8 cellular contexts compared by ENCODE assay signal in the genomic region with DNA sequence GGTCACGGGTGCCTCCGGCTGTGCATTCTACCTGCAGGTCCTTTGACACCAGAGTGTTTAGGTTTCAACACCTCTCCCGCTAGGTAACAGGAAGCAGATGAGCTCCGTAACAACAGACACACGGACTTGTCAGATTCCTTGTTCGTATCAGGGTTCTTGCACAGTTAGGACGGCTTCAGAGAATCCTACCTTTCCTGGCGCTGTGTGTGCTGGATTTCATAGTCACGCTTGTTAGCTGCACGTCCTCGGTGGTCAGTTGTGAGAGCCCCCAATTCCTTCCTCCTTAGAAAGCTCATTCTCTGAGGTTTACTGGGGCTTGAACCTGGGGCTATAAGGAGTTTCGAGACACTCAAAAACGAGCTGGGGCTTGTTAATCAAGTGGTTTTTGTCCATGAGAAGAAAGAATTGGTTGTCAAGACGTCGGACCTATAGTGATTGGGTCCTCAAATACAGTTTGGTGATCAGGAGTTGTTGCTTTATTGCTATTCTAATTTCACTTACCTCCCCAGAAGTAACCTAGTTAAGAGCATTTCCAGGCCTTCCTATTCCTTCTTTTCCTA. TPM values are rescaled to one million over a fixed set of nuclear protein-coding genes. Genes with fewer than 3 reads are reported as not detected.
DNase-seq lines count a peak whose midpoint lies in the region; ATAC-seq and TF ChIP-seq lines count a peak whose summit lies in the region.

No MANE protein-coding gene starts in this region.

- H3K4me1 ChIP-seq in mucosa of descending colon (ENCODE audit: low read depth), result peaks cover 17% of the 10 kb centered on the region

- intact Hi-C loops in mucosa of descending colon (cut with DNase I, micrococcal nuclease), result loop anchor here in 1 of 2 donors (5.0 kb wide), 1 partner anchor 42 kb away; a partner anchor contains a TSS

- ATAC-seq in mucosa of descending colon (no peak), GM21423 (IDR thresholded peaks at IDR 0.05; ENCODE audit: unreplicated experiment) (no peak)

- no peaks in the 10 kb centered on the region for H3K36me3 ChIP-seq in mucosa of descending colon (ENCODE audit: low read depth)

- no peak for TF ChIP-seq CTCF in GM12864 (IDR thresholded peaks at IDR 0.05; ENCODE audit: low read depth, low read length, missing control alignments)
- TF ChIP-seq CTCF in cardiac fibroblast (IDR thresholded peaks at IDR 0.05; ENCODE audit: low read depth, low read length), result no peak
- TF ChIP-seq CTCF in mucosa of descending colon (IDR thresholded peaks at IDR 0.05), result no peak

- H3K9me3 ChIP-seq in mucosa of descending colon, result no peaks in the 10 kb centered on the region

- DNase-seq in GM12864 (ENCODE audit: low read depth) (peak; percentile 30), NCI-H1417 treated with DMSO at 0.1 percent for 48 hours (lab: John Stamatoyannopoulos, UW) (peak; percentile 16), cardiac fibroblast (ENCODE audit: low read depth in 2 of 2) (no peak), mucosa of descending colon (no peak), islet precursor cell (no peak)
- no peak for DNase-seq in activated CD4-positive, CD25-positive, alpha-beta regulatory T cell (lab: John Stamatoyannopoulos, UW)
- DNase-seq in activated CD4-positive, alpha-beta T cell treated with anti-CD3 and anti-CD28 coated beads, Interleukin-2, amount 50 U/mL, for 4 hours, result no peak

- peak overlapping the region; percentile 59 for H3K4me3 ChIP-seq in GM12864 (ENCODE audit: low read depth, low read length)
- H3K4me3 ChIP-seq in cardiac fibroblast (replicated peaks in 1 of 2; ENCODE audit: low read depth in 2 of 2, low read length in 2 of 2), result peak overlapping the region; percentile 51 to 59
- H3K4me3 ChIP-seq in mucosa of descending colon, result peak overlapping the region; percentile 46

RNA-seq across cellular contexts. Expression of a gene that starts 0.7 kb away (rescaled TPM):
- 10 to 100 TPM; 29.8 to 41.2 (median 37.2) TPM for total RNA-seq in mucosa of descending colon

RNA-seq across cellular contexts. Expression of a gene that starts 29.2 kb away (rescaled TPM):
- total RNA-seq in mucosa of descending colon, result 10 to 100 TPM in 1 of 3 donors, 1 to 10 TPM in 2; 2.2 to 63.5 (median 5.1) TPM

RNA-seq across cellular contexts. Expression of a gene that starts 33.2 kb away (rescaled TPM):
- 10 to 100 TPM; 42.6 to 53.8 (median 51.1) TPM for total RNA-seq in mucosa of descending colon

RNA-seq across cellular contexts. Expression of a gene that starts 38.8 kb away (rescaled TPM):
- total RNA-seq in mucosa of descending colon, result 100 to 1,000 TPM in 2 of 3 donors, 10 to 100 TPM in 1; 83.7 to 107 (median 106) TPM

RNA-seq across cellular contexts. Expression of a gene that starts 42.4 kb away (rescaled TPM):
- total RNA-seq in mucosa of descending colon, result 10 to 100 TPM; 49.1 to 73.5 (median 50.6) TPM

Comparison
In these comparisons a context has a peak if more than half of its experiments do, and no peak if none do; other contexts are left out.
1. DNase-seq: peak in GM12864 (single experiment) and NCI-H1417 treated with DMSO at 0.1 percent for 48 hours (single experiment); none in cardiac fibroblast (0 of 2), mucosa of descending colon (0 of 3), islet precursor cell (single experiment), activated CD4-positive, CD25-positive, alpha-beta regulatory T cell (0 of 4) and activated CD4-positive, alpha-beta T cell treated with anti-CD3 and anti-CD28 coated beads, Interleukin-2, amount 50 U/mL, for 4 hours (0 of 2).
2. Peak in every context shown above with its lines, with median percentiles within 50 percentile points of each other: H3K4me3 ChIP-seq.